1 cellular context compared by ENCODE assay signal in genomic region chr16:67459066-67459857, GRCh38.
TF ChIP-seq lines count a peak whose summit lies in the region.

No MANE protein-coding gene starts in this region.

TF ChIP-seq in HepG2, 621 proteins besides CTCF, POLR2A, EP300 and RAD21 (continued from another document and continues in another):
- TF ChIP-seq, protein P1, sequence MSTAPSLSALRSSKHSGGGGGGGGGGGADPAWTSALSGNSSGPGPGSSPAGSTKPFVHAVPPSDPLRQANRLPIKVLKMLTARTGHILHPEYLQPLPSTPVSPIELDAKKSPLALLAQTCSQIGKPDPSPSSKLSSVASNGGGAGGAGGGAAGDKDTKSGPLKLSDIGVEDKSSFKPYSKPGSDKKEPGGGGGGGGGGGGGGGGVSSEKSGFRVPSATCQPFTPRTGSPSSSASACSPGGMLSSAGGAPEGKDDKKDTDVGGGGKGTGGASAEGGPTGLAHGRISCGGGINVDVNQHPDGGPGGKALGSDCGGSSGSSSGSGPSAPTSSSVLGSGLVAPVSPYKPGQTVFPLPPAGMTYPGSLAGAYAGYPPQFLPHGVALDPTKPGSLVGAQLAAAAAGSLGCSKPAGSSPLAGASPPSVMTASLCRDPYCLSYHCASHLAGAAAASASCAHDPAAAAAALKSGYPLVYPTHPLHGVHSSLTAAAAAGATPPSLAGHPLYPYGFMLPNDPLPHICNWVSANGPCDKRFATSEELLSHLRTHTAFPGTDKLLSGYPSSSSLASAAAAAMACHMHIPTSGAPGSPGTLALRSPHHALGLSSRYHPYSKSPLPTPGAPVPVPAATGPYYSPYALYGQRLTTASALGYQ (CRISPR knock-in tag; IDR thresholded peaks at IDR 0.05), result no peak
- TF ChIP-seq, protein P2, sequence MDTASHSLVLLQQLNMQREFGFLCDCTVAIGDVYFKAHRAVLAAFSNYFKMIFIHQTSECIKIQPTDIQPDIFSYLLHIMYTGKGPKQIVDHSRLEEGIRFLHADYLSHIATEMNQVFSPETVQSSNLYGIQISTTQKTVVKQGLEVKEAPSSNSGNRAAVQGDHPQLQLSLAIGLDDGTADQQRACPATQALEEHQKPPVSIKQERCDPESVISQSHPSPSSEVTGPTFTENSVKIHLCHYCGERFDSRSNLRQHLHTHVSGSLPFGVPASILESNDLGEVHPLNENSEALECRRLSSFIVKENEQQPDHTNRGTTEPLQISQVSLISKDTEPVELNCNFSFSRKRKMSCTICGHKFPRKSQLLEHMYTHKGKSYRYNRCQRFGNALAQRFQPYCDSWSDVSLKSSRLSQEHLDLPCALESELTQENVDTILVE (CRISPR knock-in tag; IDR thresholded peaks at IDR 0.05), result no peak
- TF ChIP-seq ZFP90 (CRISPR knock-in tag; IDR thresholded peaks at IDR 0.05; ENCODE audit: borderline replicate concordance) (no peak), CHD4 (IDR thresholded peaks at IDR 0.05; ENCODE audit: borderline replicate concordance, low read length) (no peak), ZNF276 (CRISPR knock-in tag; IDR thresholded peaks at IDR 0.05; ENCODE audit: low read depth) (no peak), ZSCAN5A (CRISPR knock-in tag; IDR thresholded peaks at IDR 0.05; ENCODE audit: borderline replicate concordance) (no peak), ZNF615 (CRISPR knock-in tag; IDR thresholded peaks at IDR 0.05; ENCODE audit: borderline replicate concordance) (no peak), SUZ12 (IDR thresholded peaks at IDR 0.05; ENCODE audit: low read depth, low read length) (no peak), CCDC6 (CRISPR knock-in tag; IDR thresholded peaks at IDR 0.05) (no peak), PITX1 (CRISPR knock-in tag; IDR thresholded peaks at IDR 0.05) (no peak), RXRA (CRISPR knock-in tag; IDR thresholded peaks at IDR 0.05) (peak; percentile 54; the same call in 1 of the 2 replicates), CCAR2 (optimal IDR thresholded peaks at IDR 0.05; ENCODE audit: low read depth, low read length) (no peak), EEA1 (CRISPR knock-in tag; IDR thresholded peaks at IDR 0.05; ENCODE audit: borderline replicate concordance) (no peak), TAF15 (IDR thresholded peaks at IDR 0.05; ENCODE audit: low read depth, low read length, poor library complexity, severe bottlenecking) (no peak), HIVEP1 (CRISPR knock-in tag; IDR thresholded peaks at IDR 0.05) (no peak), RARA (CRISPR knock-in tag; IDR thresholded peaks at IDR 0.05) (peak; percentile 75), FUBP1 (CRISPR knock-in tag; IDR thresholded peaks at IDR 0.05; ENCODE audit: borderline replicate concordance) (no peak), KLF9 (CRISPR knock-in tag; IDR thresholded peaks at IDR 0.05; ENCODE audit: low read depth) (no peak), TARDBP (CRISPR knock-in tag; IDR thresholded peaks at IDR 0.05) (0 out of 2 replicates have a peak, but pooled peaks have one; percentile 46), AHR (CRISPR knock-in tag; IDR thresholded peaks at IDR 0.05) (no peak), ZNF703 (CRISPR knock-in tag; IDR thresholded peaks at IDR 0.05; ENCODE audit: borderline replicate concordance) (no peak), ATF7 (IDR thresholded peaks at IDR 0.05) (no peak), ATF7 (CRISPR knock-in tag; IDR thresholded peaks at IDR 0.05) (no peak), NR2F1 (CRISPR knock-in tag; IDR thresholded peaks at IDR 0.05) (0 out of 4 replicates have a peak, but pooled peaks of 1 of the 2 experiments have one; percentile 16), ZNF24 (IDR thresholded peaks at IDR 0.05) (no peak), XRCC5 (optimal IDR thresholded peaks at IDR 0.05; ENCODE audit: low read length) (no peak), SSRP1 (CRISPR knock-in tag; IDR thresholded peaks at IDR 0.05) (no peak), ZBTB33 (CRISPR knock-in tag; IDR thresholded peaks at IDR 0.05) (no peak), ZNF839 (CRISPR knock-in tag; IDR thresholded peaks at IDR 0.05; ENCODE audit: borderline replicate concordance) (no peak), ARID4A (CRISPR knock-in tag; IDR thresholded peaks at IDR 0.05; ENCODE audit: borderline replicate concordance) (peak; percentile 23; the same call in 1 of the 2 replicates), ZNF724P (CRISPR knock-in tag; IDR thresholded peaks at IDR 0.05; ENCODE audit: borderline replicate concordance) (no peak), ZNF501 (CRISPR knock-in tag; IDR thresholded peaks at IDR 0.05) (no peak), ZSCAN30 (CRISPR knock-in tag; IDR thresholded peaks at IDR 0.05) (no peak), ZNF17 (CRISPR knock-in tag; IDR thresholded peaks at IDR 0.05) (no peak)
- TF ChIP-seq, protein P3, sequence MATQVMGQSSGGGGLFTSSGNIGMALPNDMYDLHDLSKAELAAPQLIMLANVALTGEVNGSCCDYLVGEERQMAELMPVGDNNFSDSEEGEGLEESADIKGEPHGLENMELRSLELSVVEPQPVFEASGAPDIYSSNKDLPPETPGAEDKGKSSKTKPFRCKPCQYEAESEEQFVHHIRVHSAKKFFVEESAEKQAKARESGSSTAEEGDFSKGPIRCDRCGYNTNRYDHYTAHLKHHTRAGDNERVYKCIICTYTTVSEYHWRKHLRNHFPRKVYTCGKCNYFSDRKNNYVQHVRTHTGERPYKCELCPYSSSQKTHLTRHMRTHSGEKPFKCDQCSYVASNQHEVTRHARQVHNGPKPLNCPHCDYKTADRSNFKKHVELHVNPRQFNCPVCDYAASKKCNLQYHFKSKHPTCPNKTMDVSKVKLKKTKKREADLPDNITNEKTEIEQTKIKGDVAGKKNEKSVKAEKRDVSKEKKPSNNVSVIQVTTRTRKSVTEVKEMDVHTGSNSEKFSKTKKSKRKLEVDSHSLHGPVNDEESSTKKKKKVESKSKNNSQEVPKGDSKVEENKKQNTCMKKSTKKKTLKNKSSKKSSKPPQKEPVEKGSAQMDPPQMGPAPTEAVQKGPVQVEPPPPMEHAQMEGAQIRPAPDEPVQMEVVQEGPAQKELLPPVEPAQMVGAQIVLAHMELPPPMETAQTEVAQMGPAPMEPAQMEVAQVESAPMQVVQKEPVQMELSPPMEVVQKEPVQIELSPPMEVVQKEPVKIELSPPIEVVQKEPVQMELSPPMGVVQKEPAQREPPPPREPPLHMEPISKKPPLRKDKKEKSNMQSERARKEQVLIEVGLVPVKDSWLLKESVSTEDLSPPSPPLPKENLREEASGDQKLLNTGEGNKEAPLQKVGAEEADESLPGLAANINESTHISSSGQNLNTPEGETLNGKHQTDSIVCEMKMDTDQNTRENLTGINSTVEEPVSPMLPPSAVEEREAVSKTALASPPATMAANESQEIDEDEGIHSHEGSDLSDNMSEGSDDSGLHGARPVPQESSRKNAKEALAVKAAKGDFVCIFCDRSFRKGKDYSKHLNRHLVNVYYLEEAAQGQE (IDR thresholded peaks at IDR 0.05; ENCODE audit: borderline replicate concordance in 1 of 2, low read depth in 1 of 2, low read length in 2 of 2), result no peak
- TF ChIP-seq, protein P4, sequence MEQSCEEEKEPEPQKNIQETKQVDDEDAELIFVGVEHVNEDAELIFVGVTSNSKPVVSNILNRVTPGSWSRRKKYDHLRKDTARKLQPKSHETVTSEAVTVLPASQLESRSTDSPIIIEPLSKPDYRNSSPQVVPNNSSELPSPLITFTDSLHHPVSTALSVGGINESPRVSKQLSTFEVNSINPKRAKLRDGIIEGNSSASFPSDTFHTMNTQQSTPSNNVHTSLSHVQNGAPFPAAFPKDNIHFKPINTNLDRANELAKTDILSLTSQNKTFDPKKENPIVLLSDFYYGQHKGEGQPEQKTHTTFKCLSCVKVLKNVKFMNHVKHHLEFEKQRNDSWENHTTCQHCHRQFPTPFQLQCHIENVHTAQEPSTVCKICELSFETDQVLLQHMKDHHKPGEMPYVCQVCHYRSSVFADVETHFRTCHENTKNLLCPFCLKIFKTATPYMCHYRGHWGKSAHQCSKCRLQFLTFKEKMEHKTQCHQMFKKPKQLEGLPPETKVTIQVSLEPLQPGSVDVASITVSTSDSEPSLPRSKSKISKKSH (CRISPR knock-in tag; IDR thresholded peaks at IDR 0.05; ENCODE audit: borderline replicate concordance), result no peak; the same call in 1 of the 2 replicates
- TF ChIP-seq, protein P5, sequence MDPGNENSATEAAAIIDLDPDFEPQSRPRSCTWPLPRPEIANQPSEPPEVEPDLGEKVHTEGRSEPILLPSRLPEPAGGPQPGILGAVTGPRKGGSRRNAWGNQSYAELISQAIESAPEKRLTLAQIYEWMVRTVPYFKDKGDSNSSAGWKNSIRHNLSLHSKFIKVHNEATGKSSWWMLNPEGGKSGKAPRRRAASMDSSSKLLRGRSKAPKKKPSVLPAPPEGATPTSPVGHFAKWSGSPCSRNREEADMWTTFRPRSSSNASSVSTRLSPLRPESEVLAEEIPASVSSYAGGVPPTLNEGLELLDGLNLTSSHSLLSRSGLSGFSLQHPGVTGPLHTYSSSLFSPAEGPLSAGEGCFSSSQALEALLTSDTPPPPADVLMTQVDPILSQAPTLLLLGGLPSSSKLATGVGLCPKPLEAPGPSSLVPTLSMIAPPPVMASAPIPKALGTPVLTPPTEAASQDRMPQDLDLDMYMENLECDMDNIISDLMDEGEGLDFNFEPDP (CRISPR knock-in tag; conservative IDR thresholded peaks at IDR 0.05), result no peak
